ENCODE assay signal across 27 cellular contexts in genomic region chr6:92617726-92618125, GRCh38.
"Had no signal": no experiment of that assay in that cellular context is flagged by ENCODE, and none has a peak within 500 bp of the region (broad histone marks: within the 10 kb centered on the region; RNA-seq: fewer than 3 reads in every experiment).

No MANE protein-coding gene starts in this region.

- DNase-seq: activated CD4-positive, alpha-beta memory T cell treated with anti-CD3 and anti-CD28 coated beads, Interleukin-2, amount 10 ng/mL, durations not matched to agents 7 days and 5 days; activated CD4-positive, alpha-beta T cell treated with anti-CD3 and anti-CD28 coated beads, Interleukin-2, amount 10 ng/mL, durations not matched to agents 7 days and 5 days; activated CD4-positive, CD25-positive, alpha-beta regulatory T cell; activated gamma-delta T cell treated with Interleukin-2 at 50 U/mL for 16 hours; activated naive CD4-positive, alpha-beta T cell treated with anti-CD3 and anti-CD28 coated beads, Interleukin-2, amount 10 ng/mL, durations not matched to agents 7 days and 5 days; activated naive CD8-positive, alpha-beta T cell treated with anti-CD3 and anti-CD28 coated beads, Interleukin-2, amount 10 ng/mL, durations not matched to agents 7 days and 5 days; activated T-cell treated with anti-CD3 and anti-CD28 coated beads, Interleukin-2, amount 50 U/mL, for 72 hours; adrenal gland; anterior cingulate cortex; caudate nucleus; colonic mucosa; KG1; MG63; MV-4-11; NCI-H1092 treated with DMSO at 0.1 percent for 48 hours; NCI-H1436; NCI-H1694 treated with DMSO at 0.1 percent for 48 hours; NCI-H2029 treated with DMSO at 0.1 percent for 48 hours; NCI-H345; NCI-H510A; NCI-H69; SIG-M5; T-helper 2 cell; T1000 had no signal

- H3K27me3 ChIP-seq: adrenal gland, breast epithelium, colonic mucosa, MG63 had no signal

- H3K36me3 ChIP-seq: adrenal gland, breast epithelium, colonic mucosa, MG63 had no signal

- ATAC-seq: activated T-cell treated with anti-CD3 and anti-CD28 coated beads, Interleukin-2, amount 50 U/mL, for 72 hours; T-cell had no signal

- H3K9me3 ChIP-seq: adrenal gland, colonic mucosa had no signal

- H3K4me1 ChIP-seq: adrenal gland, breast epithelium, colonic mucosa had no signal

- H3K4me3 ChIP-seq: adrenal gland, breast epithelium, colonic mucosa, MG63 had no signal

- H3K27ac ChIP-seq: adrenal gland, breast epithelium, colonic mucosa, VCaP had no signal
